Comparison of ENCODE assay signal across 13 cellular contexts in genomic region chr9:120913673-120914266, GRCh38.
A peak's percentile ranks its signal among the peaks of the same experiment; 100 is the strongest.
DNase-seq lines count a peak whose midpoint lies in the region; ATAC-seq lines count a peak whose summit lies in the region.
"Had no signal": no experiment of that assay in that cellular context is flagged by ENCODE, and none has a peak within 500 bp of the region (broad histone marks: within the 10 kb centered on the region; RNA-seq: fewer than 3 reads in every experiment).

No MANE protein-coding gene starts in this region.

- H3K27me3 Mint-ChIP-seq in stimulated activated naive B cell treated with anti-CD40 and anti-IgM and Interleukin-4, amounts not matched to agents 10 μg/mL and 1 μg/mL and 100 μg/mL, for 72 hours = no peaks in the 10 kb centered on the region

- peaks cover 77 to 90% of the 10 kb centered on the region in 2 donors for H3K36me3 Mint-ChIP-seq in stimulated activated naive B cell treated with anti-CD40 and anti-IgM and Interleukin-4, amounts not matched to agents 10 μg/mL and 1 μg/mL and 100 μg/mL, for 72 hours

- peak overlapping the region; percentile 9 to 32 for H3K4me3 Mint-ChIP-seq in stimulated activated naive B cell treated with anti-CD40 and anti-IgM and Interleukin-4, amounts not matched to agents 10 μg/mL and 1 μg/mL and 100 μg/mL, for 72 hours

- H3K27ac Mint-ChIP-seq in stimulated activated naive B cell treated with anti-CD40 and anti-IgM and Interleukin-4, amounts not matched to agents 10 μg/mL and 1 μg/mL and 100 μg/mL, for 72 hours = peak overlapping the region; percentile 84

- DNase-seq in activated T-cell treated with anti-CD3 and anti-CD28 coated beads for 1 hour (ENCODE audit: low read depth) (peak; percentile 39), T-helper 9 cell (peak; percentile 40), caudate nucleus (lab: John Stamatoyannopoulos, UW) (peak in 3 of 61 donors; percentile 8 to 12 (median 11)), middle frontal gyrus (ENCODE audit: extremely low spot score, low spot score) (no peak), NCI-H510A treated with DMSO at 0.1 percent for 48 hours (lab: John Stamatoyannopoulos, UW) (no peak)
- DNase-seq in activated T-cell treated with anti-CD3 and anti-CD28 coated beads, Interleukin-2, amount 50 U/mL, for 1 hour = no peak
- no peak for DNase-seq in stimulated activated naive B cell treated with anti-CD40 and anti-IgM and Interleukin-4, amounts not matched to agents 10 μg/mL and 1 μg/mL and 100 μg/mL, for 72 hours
- DNase-seq: DMS153; foreskin fibroblast; NCI-H2171; Peyer's patch; stimulated activated CD4-positive, alpha-beta T cell treated with anti-CD3 and anti-CD28 coated beads, Interleukin-4, amount 100 ng/mL, for 24 hours had no signal

- H3K4me1 Mint-ChIP-seq in stimulated activated naive B cell treated with anti-CD40 and anti-IgM and Interleukin-4, amounts not matched to agents 10 μg/mL and 1 μg/mL and 100 μg/mL, for 72 hours = peaks cover 72 to 90% of the 10 kb centered on the region in 2 donors

- H3K27ac ChIP-seq in caudate nucleus (ENCODE audit: low read depth, low read length) = peak overlapping the region; percentile 97

- peaks cover 0 to 2% of the 10 kb centered on the region in 2 donors for H3K9me3 Mint-ChIP-seq in stimulated activated naive B cell treated with anti-CD40 and anti-IgM and Interleukin-4, amounts not matched to agents 10 μg/mL and 1 μg/mL and 100 μg/mL, for 72 hours

- peak in 1 of 2 donors; percentile 21 for ATAC-seq in stimulated activated naive B cell treated with anti-CD40 and anti-IgM and Interleukin-4, amounts not matched to agents 10 μg/mL and 1 μg/mL and 100 μg/mL, for 72 hours (replicated peaks)
- ATAC-seq in GM21576 (IDR thresholded peaks at IDR 0.05; ENCODE audit: unreplicated experiment) = no peak

Comparison
In these comparisons a context has a peak if more than half of its experiments do, and no peak if none do; other contexts are left out.
1. DNase-seq: peak in activated T-cell treated with anti-CD3 and anti-CD28 coated beads for 1 hour (single experiment) and T-helper 9 cell (single experiment); none in activated T-cell treated with anti-CD3 and anti-CD28 coated beads, Interleukin-2, amount 50 U/mL, for 1 hour (single experiment), stimulated activated naive B cell treated with anti-CD40 and anti-IgM and Interleukin-4, amounts not matched to agents 10 μg/mL and 1 μg/mL and 100 μg/mL, for 72 hours (single experiment), middle frontal gyrus (single experiment) and NCI-H510A treated with DMSO at 0.1 percent for 48 hours (single experiment).